19 cellular contexts compared by ENCODE assay signal in the genomic region with DNA sequence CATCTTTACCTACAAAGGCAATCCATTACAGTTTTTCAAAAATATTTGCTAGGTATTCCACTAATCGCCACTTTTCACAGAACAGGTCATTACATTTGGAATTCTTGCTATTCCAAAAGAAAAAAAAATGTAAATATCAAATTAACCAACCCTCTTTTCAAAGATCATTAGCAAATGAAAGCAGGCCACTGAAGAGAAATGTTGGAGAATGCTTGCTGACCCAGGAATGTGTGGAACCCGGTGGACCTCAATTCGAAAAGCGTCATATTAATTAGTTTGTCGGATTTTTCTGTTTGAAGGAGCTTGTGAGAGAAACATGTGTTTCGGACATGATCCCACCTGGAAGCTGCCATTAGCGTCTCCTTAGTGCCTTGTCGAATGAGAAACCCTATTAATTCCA. TPM values are rescaled to one million over a fixed set of nuclear protein-coding genes. Genes with fewer than 3 reads are reported as not detected.
DNase-seq lines count a peak whose midpoint lies in the region; FAIRE-seq and TF ChIP-seq lines count a peak whose summit lies in the region.
"Had no signal": no experiment of that assay in that cellular context is flagged by ENCODE, and none has a peak within 500 bp of the region (broad histone marks: within the 10 kb centered on the region; RNA-seq: fewer than 3 reads in every experiment).

No MANE protein-coding gene starts in this region.

- DNase-seq in colonic mucosa = peak; percentile 7
- DNase-seq in mesendoderm = no peak
- no peak for DNase-seq in HTR-8/SVneo (ENCODE audit: insufficient read length, low spot score)
- DNase-seq in H7 = no peak
- no peak for DNase-seq in NCI-H1930 (lab: John Stamatoyannopoulos, UW)
- DNase-seq: CD4-positive, alpha-beta memory T cell; DMS153; EL; GM23248; MM.1S; NCI-H1105 treated with DMSO at 0.1 percent for 48 hours; NCI-H1694 treated with DMSO at 0.1 percent for 48 hours; NCI-H2107; NCI-H510A treated with DMSO at 0.1 percent for 48 hours; NCI-H82; SHP77 treated with DMSO at 0.1 percent for 48 hours had no signal

- FAIRE-seq in HTR-8/SVneo (lab: Jason Lieb, UNC) = no peak
- FAIRE-seq: A204.1 had no signal

- H3K4me2 ChIP-seq in mesendoderm (ENCODE audit: low read length) = no peak overlapping the region

- H3K36me3 ChIP-seq in ES-I3 (ENCODE audit: insufficient read depth, low read length) (no peaks in the 10 kb centered on the region), HUES6 (ENCODE audit: control insufficient read depth, insufficient read depth, low read length) (no peaks in the 10 kb centered on the region), colonic mucosa (no peaks in the 10 kb centered on the region), mesendoderm (ENCODE audit: control insufficient read depth, insufficient read depth, low read length) (no peaks in the 10 kb centered on the region), H7 (replicated peaks; ENCODE audit: control insufficient read depth, insufficient read depth, low read length) (no peaks in the 10 kb centered on the region)

- H2AK5ac ChIP-seq in mesendoderm (ENCODE audit: low read length) = no peak overlapping the region

- no peak for TF ChIP-seq CTCF in colonic mucosa (IDR thresholded peaks at IDR 0.05)

- H3K9ac ChIP-seq in ES-I3 (ENCODE audit: low read depth, low read length) = 0 out of 2 replicates have a peak overlapping the region, but pooled peaks have one; percentile 0
- H3K9ac ChIP-seq in HUES6 (ENCODE audit: low read length) = peak overlapping the region; percentile 14
- no peak overlapping the region for H3K9ac ChIP-seq in colonic mucosa (ENCODE audit: low read depth in 2 of 2, low read length in 2 of 2)
- no peak overlapping the region for H3K9ac ChIP-seq in mesendoderm (ENCODE audit: low read length)
- H3K9ac ChIP-seq: GM23248 had no signal

- H3K79me2 ChIP-seq in mesendoderm (ENCODE audit: control insufficient read depth, insufficient read depth, low read length) = no peaks in the 10 kb centered on the region

- H3K4me3 ChIP-seq in HUES6 (ENCODE audit: low read depth, low read length) (no peak overlapping the region), colonic mucosa (no peak overlapping the region), mesendoderm (ENCODE audit: low read length) (no peak overlapping the region), H7 (ENCODE audit: insufficient read depth, low read depth, low read length) (no peak overlapping the region)
- H3K4me3 ChIP-seq: GM23248 had no signal

- H3K18ac ChIP-seq in mesendoderm (ENCODE audit: low read length) = no peak overlapping the region

- H2BK15ac ChIP-seq in mesendoderm (replicated peaks; ENCODE audit: low read depth) = no peak overlapping the region

- peaks cover 32% of the 10 kb centered on the region for H3K4me1 ChIP-seq in ES-I3 (ENCODE audit: insufficient read depth, low read length)
- H3K4me1 ChIP-seq in HUES6 (ENCODE audit: control insufficient read depth, insufficient read depth, low read length) = peaks cover 36% of the 10 kb centered on the region
- no peaks in the 10 kb centered on the region for H3K4me1 ChIP-seq in colonic mucosa
- no peaks in the 10 kb centered on the region for H3K4me1 ChIP-seq in mesendoderm (ENCODE audit: control insufficient read depth, low read depth, low read length)

- H3K27ac ChIP-seq in HUES6 (ENCODE audit: low read depth, low read length) = peak overlapping the region; percentile 41; the same call in 1 of the 2 replicates
- no peak overlapping the region for H3K27ac ChIP-seq in colonic mucosa
- no peak overlapping the region for H3K27ac ChIP-seq in mesendoderm (ENCODE audit: low read depth, low read length)
- H3K27ac ChIP-seq: GM23248 had no signal

- H2BK5ac ChIP-seq in mesendoderm (ENCODE audit: low read length) = no peak overlapping the region

- H3K79me1 ChIP-seq in mesendoderm (ENCODE audit: low read length) = no peaks in the 10 kb centered on the region

- H3K9me3 ChIP-seq in ES-I3 (ENCODE audit: control insufficient read depth, insufficient read depth, low read length) (no peaks in the 10 kb centered on the region), HUES6 (ENCODE audit: control insufficient read depth, insufficient read depth, low read depth, low read length) (no peaks in the 10 kb centered on the region), colonic mucosa (no peaks in the 10 kb centered on the region)

- peak overlapping the region; percentile 31 for H2BK120ac ChIP-seq in mesendoderm (ENCODE audit: low read depth, low read length)

- H3K4ac ChIP-seq in mesendoderm (ENCODE audit: low read depth, low read length) = no peak overlapping the region

- H3K27me3 ChIP-seq in HUES6 (ENCODE audit: control insufficient read depth, insufficient read depth, low read length) (no peaks in the 10 kb centered on the region), colonic mucosa (no peaks in the 10 kb centered on the region), mesendoderm (ENCODE audit: insufficient read depth, low read length, poor library complexity) (no peaks in the 10 kb centered on the region), H7 (ENCODE audit: control insufficient read depth, insufficient read depth, low read length) (no peaks in the 10 kb centered on the region)

- no peak overlapping the region for H4K5ac ChIP-seq in mesendoderm (ENCODE audit: low read length)

- H3K23ac ChIP-seq in mesendoderm (ENCODE audit: low read length) = no peak overlapping the region

- peak overlapping the region; percentile 57 for H3K56ac ChIP-seq in mesendoderm (ENCODE audit: low read length)

- no peak overlapping the region for H4K8ac ChIP-seq in mesendoderm (ENCODE audit: low read depth, low read length)

- WGBS in mesendoderm (ENCODE audit: extremely low coverage, insufficient coverage, low lambda C conversion rate) = no CpG with 5 or more reads among the region's 8 CpGs

- intact Hi-C loops in colonic mucosa (cut with DNase I) = loop anchor here (5.0 kb wide), 2 partner anchors 79 to 144 kb away; no protein-coding TSS in a partner anchor

RNA-seq across cellular contexts. Expression of gene SERPINB9, which starts 27.9 kb away (rescaled TPM):
- 1 to 10 TPM; 5.5 to 6.5 TPM for total RNA-seq in colonic mucosa
- 281 TPM for polyA plus RNA-seq in mesendoderm (2013, experiment 1 of 2)
- polyA plus RNA-seq in mesendoderm (2013, experiment 2 of 2) = 280 TPM
- total RNA-seq in H7 (2014; rRNA removed; shearing (Covaris generic)) = 46.4 and 57.1 TPM in 2 replicates

RNA-seq across cellular contexts. Expression of gene SERPINB6, which starts 40.3 kb away (rescaled TPM):
- 100 to 1,000 TPM; 139 to 285 TPM for total RNA-seq in colonic mucosa
- 40.3 TPM for polyA plus RNA-seq in mesendoderm (2013, experiment 1 of 2)
- 41.2 TPM for polyA plus RNA-seq in mesendoderm (2013, experiment 2 of 2)
- 26.8 and 34.1 TPM in 2 replicates for total RNA-seq in H7 (2014; rRNA removed; shearing (Covaris generic))

Comparison
In these comparisons a context has a peak if more than half of its experiments do, and no peak if none do; other contexts are left out.
1. H3K9ac ChIP-seq: peak in ES-I3 (single experiment) and HUES6 (single experiment); none in colonic mucosa (0 of 2) and mesendoderm (single experiment).